Comparison of ENCODE assay signal across 20 cellular contexts in the genomic region with DNA sequence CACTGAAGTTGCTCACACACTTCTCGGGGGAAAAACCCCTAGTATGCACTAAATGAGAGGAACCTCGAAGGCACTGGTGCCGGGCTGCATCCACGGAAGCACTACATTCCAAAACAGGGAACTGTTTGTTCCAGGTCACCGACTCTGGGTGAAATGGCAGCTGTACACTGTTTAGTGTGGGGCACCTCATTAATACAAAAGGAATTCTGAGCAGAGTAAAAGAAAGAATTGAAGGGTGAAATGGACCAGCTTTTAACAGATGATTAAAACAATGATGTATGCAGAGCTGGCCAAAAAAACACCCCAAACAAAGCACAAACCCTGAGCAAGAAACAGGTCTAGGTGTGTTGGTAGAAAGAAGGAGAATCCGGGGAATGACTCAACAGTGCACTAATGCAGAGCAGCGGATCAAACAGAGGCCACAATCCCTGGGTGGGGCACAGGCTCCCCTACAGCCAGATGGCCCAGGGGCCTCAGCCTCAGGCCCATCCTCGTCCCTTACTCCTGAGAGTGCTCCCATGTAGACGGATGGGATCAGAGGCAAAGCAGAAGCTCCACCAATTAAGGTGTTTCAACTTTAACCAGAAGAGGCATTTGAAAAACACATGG.
"Had no signal": no experiment of that assay in that cellular context is flagged by ENCODE, and none has a peak within 500 bp of the region (broad histone marks: within the 10 kb centered on the region; RNA-seq: fewer than 3 reads in every experiment).

No MANE protein-coding gene starts in this region.

- FAIRE-seq: astrocyte, frontal cortex, keratinocyte, TTC549, urothelium cell line had no signal

- H2AFZ ChIP-seq: neural progenitor cell had no signal

- H3K9ac ChIP-seq: neural progenitor cell had no signal

- H3K27ac ChIP-seq: adrenal gland, dorsolateral prefrontal cortex, epithelial cell of prostate, left lung, neural progenitor cell, spleen had no signal

- H3K9me3 ChIP-seq: adrenal gland had no signal

- H3K36me3 ChIP-seq: neural progenitor cell had no signal

- DNase-seq: activated B cell treated with CpG ODN at 0.5 μM for 24 hours; activated CD4-positive, alpha-beta memory T cell treated with anti-CD3 and anti-CD28 coated beads for 36 hours; activated CD4-positive, alpha-beta T cell treated with anti-CD3 and anti-CD28 coated beads for 4 hours; activated gamma-delta T cell treated with Interleukin-2 at 50 U/mL for 16 hours; activated T-cell treated with anti-CD3 and anti-CD28 coated beads for 4 hours; adrenal gland; dorsolateral prefrontal cortex; left lung; spleen; stimulated activated CD8-positive, alpha-beta memory T cell treated with anti-CD3 and anti-CD28 coated beads, Interleukin-4, amount 100 ng/mL, for 48 hours; stimulated activated naive CD4-positive, alpha-beta T cell; SW 1271 had no signal

- H3K4me3 ChIP-seq: adrenal gland, dorsolateral prefrontal cortex, left lung, neural progenitor cell, spleen had no signal

- H3K4me1 ChIP-seq: neural progenitor cell, spleen had no signal

- H3K27me3 ChIP-seq: adrenal gland, dorsolateral prefrontal cortex, left lung, neural progenitor cell, spleen had no signal

- ATAC-seq: activated naive CD4-positive, alpha-beta T cell treated with anti-CD3 and anti-CD28 coated beads, Interleukin-2, amount 50 U/mL, for 72 hours; left lung had no signal

- H3K4me2 ChIP-seq: neural progenitor cell had no signal
